28 cellular contexts compared by ENCODE assay signal in genomic region chr3:109569121-109569520, GRCh38.
"Had no signal": no experiment of that assay in that cellular context is flagged by ENCODE, and none has a peak within 500 bp of the region (broad histone marks: within the 10 kb centered on the region; RNA-seq: fewer than 3 reads in every experiment).

No MANE protein-coding gene starts in this region.

- DNase-seq: activated CD4-positive, alpha-beta T cell treated with anti-CD3 and anti-CD28 coated beads for 48 hours; activated CD4-positive, alpha-beta T cell treated with anti-CD3 and anti-CD28 coated beads, Interleukin-2, amount 50 U/mL, for 4 hours; activated CD4-positive, CD25-positive, alpha-beta regulatory T cell treated with anti-CD3 and anti-CD28 coated beads, Interleukin-2, amount 50 U/mL, for 72 hours; activated CD8-positive, alpha-beta memory T cell treated with anti-CD3 and anti-CD28 coated beads, Interleukin-2, amount 50 U/mL, for 48 hours; activated CD8-positive, alpha-beta T cell treated with anti-CD3 and anti-CD28 coated beads, Interleukin-2, amount 10 ng/mL, durations not matched to agents 7 days and 5 days; activated effector memory CD4-positive, alpha-beta T cell treated with Interleukin-2 at 50 U/mL for 16 hours; activated naive CD4-positive, alpha-beta T cell; activated naive CD8-positive, alpha-beta T cell treated with anti-CD3 and anti-CD28 coated beads, Interleukin-2, amount 50 U/mL, for 24 hours; activated T-cell treated with anti-CD3 and anti-CD28 coated beads, Interleukin-2, amount 50 U/mL, for 1 hour; amygdala; brain microvascular endothelial cell; KG1; NCI-H1092; NCI-H1417; NCI-H2029; NCI-H2107; NCI-H2171 treated with DMSO at 0.1 percent for 48 hours; NCI-H226; NCI-H510A; NCI-H526 treated with DMSO at 0.1 percent for 48 hours; NCI-H82; PC-3; SHP77 treated with DMSO at 0.1 percent for 48 hours; T-helper 9 cell had no signal

- H3K27ac ChIP-seq: brain microvascular endothelial cell, cardiac muscle cell had no signal

- H3K36me3 ChIP-seq: brain microvascular endothelial cell, cardiac muscle cell had no signal

- H3K9me3 Mint-ChIP-seq: T-helper 1 cell treated with Interleukin-12 subunit alpha and Interleukin-12 subunit beta and Interleukin-4 antibody, amounts not matched to agents 30 μg/mL and 1 μg/mL, for 36 hours; WTC11 had no signal

- H3K36me3 Mint-ChIP-seq: activated naive CD4-positive, alpha-beta T cell treated with anti-CD3 and anti-CD28 coated beads, Interleukin-2, amount 50 U/mL, for 24 hours; WTC11 had no signal

- H3K4me3 ChIP-seq: cardiac muscle cell had no signal

- H3K27ac Mint-ChIP-seq: activated CD8-positive, alpha-beta T cell treated with anti-CD3 and anti-CD28 coated beads, Interleukin-2, amount 10 ng/mL, durations not matched to agents 7 days and 5 days; activated naive CD4-positive, alpha-beta T cell treated with anti-CD3 and anti-CD28 coated beads, Interleukin-2, amount 50 U/mL, for 24 hours; activated naive CD8-positive, alpha-beta T cell treated with anti-CD3 and anti-CD28 coated beads, Interleukin-2, amount 50 U/mL, for 24 hours; T-helper 1 cell treated with Interleukin-12 subunit alpha and Interleukin-12 subunit beta and Interleukin-4 antibody, amounts not matched to agents 30 μg/mL and 1 μg/mL, for 36 hours; WTC11 had no signal

- ATAC-seq: activated CD8-positive, alpha-beta T cell treated with anti-CD3 and anti-CD28 coated beads, Interleukin-2, amount 10 ng/mL, durations not matched to agents 7 days and 5 days; activated naive CD8-positive, alpha-beta T cell treated with anti-CD3 and anti-CD28 coated beads, Interleukin-2, amount 50 U/mL, for 24 hours; PC-3; WTC11 had no signal

- H3K27me3 ChIP-seq: brain microvascular endothelial cell, cardiac muscle cell had no signal
